Comparison of ENCODE assay signal across 27 cellular contexts in genomic region chr6:53984581-53984980, GRCh38.
DNase-seq lines count a peak whose midpoint lies in the region; ATAC-seq, FAIRE-seq and TF ChIP-seq lines count a peak whose summit lies in the region.
"Had no signal": no experiment of that assay in that cellular context is flagged by ENCODE, and none has a peak within 500 bp of the region (broad histone marks: within the 10 kb centered on the region; RNA-seq: fewer than 3 reads in every experiment).

No MANE protein-coding gene starts in this region.

- H3K36me3 Mint-ChIP-seq in GM23338 (ENCODE audit: low read depth): no peaks in the 10 kb centered on the region
- H3K36me3 Mint-ChIP-seq in natural killer cell treated with Interleukin-12 subunit alpha and Interleukin-12 subunit beta and Interleukin-15 and Interleukin-18, amount 100 ng/mL, for 72 hours: no peaks in the 10 kb centered on the region
- H3K36me3 Mint-ChIP-seq: stimulated activated naive B cell treated with anti-CD40 and anti-IgM and Interleukin-4, amounts not matched to agents 10 μg/mL and 1 μg/mL and 100 μg/mL, for 72 hours had no signal

- H3K4me3 Mint-ChIP-seq in GM23338: no peak overlapping the region
- no peak overlapping the region for H3K4me3 Mint-ChIP-seq in natural killer cell treated with Interleukin-12 subunit alpha and Interleukin-12 subunit beta and Interleukin-15 and Interleukin-18, amount 100 ng/mL, for 72 hours
- H3K4me3 Mint-ChIP-seq: activated CD4-positive, alpha-beta T cell treated with anti-CD3 and anti-CD28 coated beads for 36 hours; endodermal cell; nephron; stimulated activated naive B cell treated with anti-CD40 and anti-IgM and Interleukin-4, amounts not matched to agents 10 μg/mL and 1 μg/mL and 100 μg/mL, for 72 hours; T-helper 1 cell treated with Interleukin-12 subunit alpha and Interleukin-12 subunit beta and Interleukin-4 antibody, amounts not matched to agents 30 μg/mL and 1 μg/mL, for 36 hours had no signal

- H3F3A ChIP-seq in PC-9 (ENCODE audit: insufficient read depth, low read depth) (no peaks in the 10 kb centered on the region; the same call in 1 of the 2 replicates), GM23338 (replicated peaks; ENCODE audit: low read depth) (no peaks in the 10 kb centered on the region)

- BruUV-seq in A673 (replicated peaks; lab: Mats Ljungman, UMichigan) (TSS peak; percentile 86), PC-9 (replicated peaks; lab: Mats Ljungman, UMichigan) (no TSS peak)

- no peak for FAIRE-seq in keratinocyte (lab: Jason Lieb, UNC)
- FAIRE-seq: D721Med, islet of Langerhans, pancreas had no signal

- DNase-seq in A673 (ENCODE audit: low spot score) (peak; percentile 51), H4 (ENCODE audit: low spot score) (peak; percentile 19), PC-9 (no peak), keratinocyte (ENCODE audit: low read depth, low spot score) (no peak), GM23338 (ENCODE audit: low spot score) (no peak), CD1c-positive myeloid dendritic cell (ENCODE audit: extremely low spot score) (no peak)
- DNase-seq in natural killer cell treated with Interleukin-12 subunit alpha and Interleukin-12 subunit beta and Interleukin-15 and Interleukin-18, amount 100 ng/mL, for 72 hours (ENCODE audit: low spot score): no peak
- DNase-seq: activated CD4-positive, alpha-beta T cell treated with anti-CD3 and anti-CD28 coated beads for 36 hours; activated naive CD4-positive, alpha-beta T cell treated with Interleukin-2 at 50 U/mL for 16 hours; activated T-cell treated with anti-CD3 and anti-CD28 coated beads, Interleukin-2, amount 50 U/mL, for 48 hours; cortex of kidney; endodermal cell; left ventricle myocardium superior; midbrain; NCI-H2029 treated with DMSO at 0.1 percent for 48 hours; pancreas; stimulated activated CD4-positive, alpha-beta T cell treated with anti-CD3 and anti-CD28 coated beads, Interleukin-12 subunit alpha, Interleukin-12 subunit beta, amount 100 ng/mL, for 4 hours; stimulated activated CD4-positive, alpha-beta T cell treated with anti-CD3 and anti-CD28 coated beads, Interleukin-4, amount 100 ng/mL, for 24 hours; stimulated activated naive B cell treated with anti-CD40 and anti-IgM and Interleukin-4, amounts not matched to agents 10 μg/mL and 1 μg/mL and 100 μg/mL, for 72 hours had no signal

- H3K27ac Mint-ChIP-seq in GM23338: no peak overlapping the region
- no peak overlapping the region for H3K27ac Mint-ChIP-seq in natural killer cell treated with Interleukin-12 subunit alpha and Interleukin-12 subunit beta and Interleukin-15 and Interleukin-18, amount 100 ng/mL, for 72 hours
- H3K27ac Mint-ChIP-seq: activated CD4-positive, alpha-beta T cell treated with anti-CD3 and anti-CD28 coated beads for 36 hours; endodermal cell; nephron; stimulated activated naive B cell treated with anti-CD40 and anti-IgM and Interleukin-4, amounts not matched to agents 10 μg/mL and 1 μg/mL and 100 μg/mL, for 72 hours; T-helper 1 cell treated with Interleukin-12 subunit alpha and Interleukin-12 subunit beta and Interleukin-4 antibody, amounts not matched to agents 30 μg/mL and 1 μg/mL, for 36 hours had no signal

- H3K4me3 ChIP-seq in A673 (ENCODE audit: low read depth, low read length, poor library complexity, severe bottlenecking) (no peak overlapping the region), PC-9 (no peak overlapping the region), keratinocyte (ENCODE audit: control insufficient read depth in 2 of 3, extremely low read depth in 1 of 3, insufficient read depth in 2 of 3, low read depth in 1 of 3, low read length in 3 of 3) (peak overlapping the region in 1 of 3 experiments; percentile 24), GM23338 (no peak overlapping the region)
- H3K4me3 ChIP-seq: BLaER1 treated with 17β-estradiol and CSF1 and Interleukin-3, amounts not matched to agents 10 nM and 100 nM; pancreas; right atrium auricular region; SJSA1 had no signal

- H3K9me2 ChIP-seq in PC-9 (ENCODE audit: insufficient read depth): no peaks in the 10 kb centered on the region
- H3K9me2 ChIP-seq in GM23338 (ENCODE audit: insufficient read depth): peaks cover 3% of the 10 kb centered on the region; the same call in 1 of the 2 replicates

- H3K4me1 ChIP-seq in A673 (ENCODE audit: insufficient read depth, low read length, poor library complexity, severe bottlenecking) (peaks cover 29% of the 10 kb centered on the region), PC-9 (replicated peaks; ENCODE audit: insufficient read depth) (peaks cover 10% of the 10 kb centered on the region), keratinocyte (ENCODE audit: control insufficient read depth, extremely low read depth, insufficient read depth, low read length) (peaks cover 46% of the 10 kb centered on the region), GM23338 (ENCODE audit: insufficient read depth) (peaks cover 7% of the 10 kb centered on the region)
- H3K4me1 ChIP-seq: pancreas had no signal

- dilution Hi-C loops in keratinocyte (cut with MboI; ENCODE audit: extremely low pct_ligation_motif_present, low sequenced_read_pairs): no loop called here

- ATAC-seq in GM23338 (no peak), HG02623 (IDR thresholded peaks at IDR 0.05; ENCODE audit: unreplicated experiment) (no peak)
- ATAC-seq in natural killer cell treated with Interleukin-12 subunit alpha and Interleukin-12 subunit beta and Interleukin-15 and Interleukin-18, amount 100 ng/mL, for 72 hours: no peak
- ATAC-seq: activated CD4-positive, alpha-beta T cell treated with anti-CD3 and anti-CD28 coated beads for 36 hours; left ventricle myocardium superior; pancreas; stimulated activated naive B cell treated with anti-CD40 and anti-IgM and Interleukin-4, amounts not matched to agents 10 μg/mL and 1 μg/mL and 100 μg/mL, for 72 hours had no signal

- H3K27me3 ChIP-seq in A673 (replicated peaks; ENCODE audit: insufficient read depth, low read depth, low read length, poor library complexity) (no peaks in the 10 kb centered on the region), PC-9 (ENCODE audit: insufficient read depth, low read depth) (no peaks in the 10 kb centered on the region), keratinocyte (ENCODE audit: control insufficient read depth, extremely low read depth, insufficient read depth, low read length) (no peaks in the 10 kb centered on the region), GM23338 (ENCODE audit: insufficient read depth) (no peaks in the 10 kb centered on the region)
- H3K27me3 ChIP-seq: BLaER1 treated with 17β-estradiol and CSF1 and Interleukin-3, amounts not matched to agents 10 nM and 100 nM; pancreas; right atrium auricular region; SJSA1 had no signal

- no peak overlapping the region for H3K27ac ChIP-seq in A673 (ENCODE audit: low read depth, low read length, poor library complexity, severe bottlenecking)
- H3K27ac ChIP-seq in PC-9: no peak overlapping the region
- peak overlapping the region; percentile 61 for H3K27ac ChIP-seq in keratinocyte (ENCODE audit: control insufficient read depth, insufficient read depth, low read length)
- no peak overlapping the region for H3K27ac ChIP-seq in GM23338 (ENCODE audit: low read depth)
- H3K27ac ChIP-seq: BLaER1 treated with 17β-estradiol and CSF1 and Interleukin-3, amounts not matched to agents 10 nM and 100 nM; pancreas; right atrium auricular region had no signal

- H3K9ac ChIP-seq in keratinocyte (ENCODE audit: control insufficient read depth, extremely low read depth, insufficient read depth, low read length): no peak overlapping the region
- H3K9ac ChIP-seq: BLaER1 treated with 17β-estradiol and CSF1 and Interleukin-3, amounts not matched to agents 10 nM and 100 nM had no signal

- intact Hi-C loops in A673 (cut with micrococcal nuclease; ENCODE audit: unreplicated experiment): loop anchor here (10.0 kb wide), 1 partner anchor 710 kb away; no protein-coding TSS in a partner anchor
- intact Hi-C loops in PC-9 (cut with micrococcal nuclease; ENCODE audit: unreplicated experiment): loop anchor here (10.0 kb wide), 1 partner anchor 710 kb away; no protein-coding TSS in a partner anchor

- POLR2A ChIA-PET in A673 (lab: Charles Lee; ENCODE audit: low non-redundant PET): no interaction called here
- POLR2A ChIA-PET in PC-9 (lab: Charles Lee; ENCODE audit: unreplicated experiment): no interaction called here

- CTCF ChIA-PET in A673 (lab: Charles Lee) (no interaction called here), PC-9 (lab: Charles Lee) (no interaction called here)

- TF ChIP-seq CTCF in A673 (conservative IDR thresholded peaks at IDR 0.05; ENCODE audit: low read depth, low read length) (no peak), PC-9 (conservative IDR thresholded peaks at IDR 0.05) (no peak), keratinocyte (optimal IDR thresholded peaks at IDR 0.05 in 1 of 3, IDR thresholded peaks at IDR 0.05 in 1 of 3, conservative IDR thresholded peaks at IDR 0.05 in 1 of 3; ENCODE audit: extremely low read depth in 1 of 3, insufficient read depth in 2 of 3, low read length in 3 of 3) (no peak), GM23338 (conservative IDR thresholded peaks at IDR 0.05; ENCODE audit: low read depth in 2 of 2) (no peak)

- no peaks in the 10 kb centered on the region for H3K9me3 ChIP-seq in A673 (ENCODE audit: low read depth, low read length, poor library complexity, severe bottlenecking)
- no peaks in the 10 kb centered on the region; the same call in 1 of the 2 replicates for H3K9me3 ChIP-seq in PC-9 (ENCODE audit: insufficient read depth, low read depth)
- no peaks in the 10 kb centered on the region for H3K9me3 ChIP-seq in keratinocyte (ENCODE audit: control insufficient read depth, low read depth, low read length)
- H3K9me3 ChIP-seq: BLaER1 treated with 17β-estradiol and CSF1 and Interleukin-3, amounts not matched to agents 10 nM and 100 nM; pancreas; right atrium auricular region; SJSA1 had no signal

- H3K4me2 ChIP-seq in PC-9 (peak overlapping the region; percentile 17; the same call in 1 of the 2 replicates), keratinocyte (ENCODE audit: control insufficient read depth, extremely low read depth, insufficient read depth, low read depth, low read length) (peak overlapping the region; percentile 61), GM23338 (no peak overlapping the region)

- H3K4me1 Mint-ChIP-seq in GM23338: peaks cover 11% of the 10 kb centered on the region
- no peaks in the 10 kb centered on the region for H3K4me1 Mint-ChIP-seq in natural killer cell treated with Interleukin-12 subunit alpha and Interleukin-12 subunit beta and Interleukin-15 and Interleukin-18, amount 100 ng/mL, for 72 hours (ENCODE audit: low read depth in 2 of 2)
- H3K4me1 Mint-ChIP-seq: activated CD4-positive, alpha-beta T cell treated with anti-CD3 and anti-CD28 coated beads for 36 hours; stimulated activated naive B cell treated with anti-CD40 and anti-IgM and Interleukin-4, amounts not matched to agents 10 μg/mL and 1 μg/mL and 100 μg/mL, for 72 hours had no signal

- no peak overlapping the region for H2AFZ ChIP-seq in PC-9
- no peak overlapping the region for H2AFZ ChIP-seq in keratinocyte (ENCODE audit: control insufficient read depth, low read length)
- no peak overlapping the region for H2AFZ ChIP-seq in GM23338

- H3K9me1 ChIP-seq in keratinocyte (ENCODE audit: control insufficient read depth, extremely low read depth, insufficient read depth, low read length): no peaks in the 10 kb centered on the region

- H4K20me1 ChIP-seq in PC-9 (ENCODE audit: insufficient read depth) (no peaks in the 10 kb centered on the region), keratinocyte (ENCODE audit: control insufficient read depth, extremely low read depth, insufficient read depth, low read length) (no peaks in the 10 kb centered on the region), GM23338 (replicated peaks; ENCODE audit: insufficient read depth) (no peaks in the 10 kb centered on the region; the same call in 1 of the 2 replicates)
- H4K20me1 ChIP-seq: BLaER1 treated with 17β-estradiol and CSF1 and Interleukin-3, amounts not matched to agents 10 nM and 100 nM had no signal

- H3K36me3 ChIP-seq in A673 (ENCODE audit: insufficient read depth, low read length, poor library complexity, severe bottlenecking) (no peaks in the 10 kb centered on the region), PC-9 (ENCODE audit: low read depth) (no peaks in the 10 kb centered on the region), keratinocyte (ENCODE audit: control insufficient read depth in 2 of 2, extremely low read depth in 1 of 2, insufficient read depth in 2 of 2, low read length in 2 of 2) (no peaks in the 10 kb centered on the region), GM23338 (ENCODE audit: insufficient read depth) (no peaks in the 10 kb centered on the region)
- H3K36me3 ChIP-seq: BLaER1 treated with 17β-estradiol and CSF1 and Interleukin-3, amounts not matched to agents 10 nM and 100 nM; pancreas; right atrium auricular region; SJSA1 had no signal

- peaks cover 4% of the 10 kb centered on the region for H3K27me3 Mint-ChIP-seq in GM23338 (ENCODE audit: insufficient read depth, low read depth, poor library complexity)
- peaks cover 5 to 14% of the 10 kb centered on the region in 2 donors for H3K27me3 Mint-ChIP-seq in natural killer cell treated with Interleukin-12 subunit alpha and Interleukin-12 subunit beta and Interleukin-15 and Interleukin-18, amount 100 ng/mL, for 72 hours

- H3K79me2 ChIP-seq in PC-9 (ENCODE audit: low read depth): no peaks in the 10 kb centered on the region
- H3K79me2 ChIP-seq in keratinocyte (ENCODE audit: control insufficient read depth, insufficient read depth, low read length): no peaks in the 10 kb centered on the region
- no peaks in the 10 kb centered on the region for H3K79me2 ChIP-seq in GM23338 (replicated peaks; ENCODE audit: insufficient read depth)

- no peaks in the 10 kb centered on the region for H3K9me3 Mint-ChIP-seq in GM23338
- no peaks in the 10 kb centered on the region for H3K9me3 Mint-ChIP-seq in natural killer cell treated with Interleukin-12 subunit alpha and Interleukin-12 subunit beta and Interleukin-15 and Interleukin-18, amount 100 ng/mL, for 72 hours
- H3K9me3 Mint-ChIP-seq: endodermal cell; nephron; stimulated activated naive B cell treated with anti-CD40 and anti-IgM and Interleukin-4, amounts not matched to agents 10 μg/mL and 1 μg/mL and 100 μg/mL, for 72 hours; T-helper 1 cell treated with Interleukin-12 subunit alpha and Interleukin-12 subunit beta and Interleukin-4 antibody, amounts not matched to agents 30 μg/mL and 1 μg/mL, for 36 hours had no signal

Comparison
In these comparisons a context has a peak if more than half of its experiments do, and no peak if none do; other contexts are left out.
1. DNase-seq: peak in A673 (single experiment) and H4 (single experiment); none in PC-9 (0 of 2), keratinocyte (single experiment), GM23338 (single experiment), natural killer cell treated with Interleukin-12 subunit alpha and Interleukin-12 subunit beta and Interleukin-15 and Interleukin-18, amount 100 ng/mL, for 72 hours (single experiment) and CD1c-positive myeloid dendritic cell (single experiment).